ENCODE assay signal across 12 cellular contexts in the genomic region with DNA sequence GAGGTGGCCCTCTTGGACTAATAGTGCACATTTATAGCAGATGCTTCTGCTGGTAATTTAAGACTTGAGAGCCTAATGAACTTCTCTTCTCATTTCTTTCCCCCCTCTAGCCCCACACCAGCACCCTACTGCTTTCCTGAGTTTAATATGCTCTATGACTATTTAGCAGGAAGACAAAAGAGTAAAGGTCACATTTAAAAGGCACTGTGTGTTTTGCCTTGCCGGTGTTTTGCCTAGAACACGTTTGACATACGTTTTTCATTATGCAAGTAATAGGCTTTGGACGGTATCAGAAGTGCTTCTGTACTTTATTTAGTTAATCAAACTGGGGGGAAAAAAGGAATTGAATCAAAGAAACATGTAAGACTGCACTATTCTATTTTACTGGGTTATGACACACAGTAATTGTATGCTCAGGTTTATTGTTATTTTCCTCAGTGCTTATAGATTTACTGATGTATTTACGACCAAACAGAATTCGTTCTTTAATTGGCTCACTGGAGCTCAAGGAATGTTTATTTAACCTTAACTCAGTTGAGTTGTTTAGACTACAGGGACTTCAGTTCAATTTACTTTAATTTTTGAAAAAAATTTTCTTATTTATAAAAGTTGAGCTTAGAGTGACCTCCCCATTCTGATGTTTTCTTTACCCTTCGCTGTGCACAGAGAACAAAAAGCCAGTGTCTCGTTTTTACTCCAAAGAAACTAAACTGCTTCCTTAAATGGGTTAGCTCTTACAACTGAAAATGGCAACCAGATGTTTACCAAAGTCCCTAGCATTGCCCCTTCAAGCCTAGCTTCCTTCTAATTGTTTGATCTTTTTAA. TPM values are rescaled to one million over a fixed set of nuclear protein-coding genes. Genes with fewer than 3 reads are reported as not detected.
DNase-seq lines count a peak whose midpoint lies in the region; ATAC-seq and TF ChIP-seq lines count a peak whose summit lies in the region.
"Had no signal": no experiment of that assay in that cellular context is flagged by ENCODE, and none has a peak within 500 bp of the region (broad histone marks: within the 10 kb centered on the region; RNA-seq: fewer than 3 reads in every experiment).

No MANE protein-coding gene starts in this region.

- H3K4me1 Mint-ChIP-seq in H9 = peaks cover 3 to 17% of the 10 kb centered on the region in 2 experiments; a peak in 2 of 4 replicates
- H3K4me1 Mint-ChIP-seq: activated naive CD8-positive, alpha-beta T cell treated with anti-CD3 and anti-CD28 coated beads for 36 hours had no signal

- H3K79me1 ChIP-seq in H9 (ENCODE audit: insufficient read depth, low read depth, low read length, poor library complexity, severe bottlenecking) = no peaks in the 10 kb centered on the region

- H3K4me1 ChIP-seq in HEK293 (ENCODE audit: control insufficient read depth, insufficient read depth, low read length) (peaks cover 20% of the 10 kb centered on the region), adrenal gland (replicated peaks in 1 of 2) (peaks cover 9 to 49% of the 10 kb centered on the region in 2 donors), liver (ENCODE audit: control insufficient read depth in 4 of 4, insufficient read depth in 4 of 4, low read length in 3 of 4) (peaks cover 3 to 37% (median 18%) of the 10 kb centered on the region in 4 donors), thoracic aorta (ENCODE audit: control insufficient read depth in 1 of 2, low read depth in 2 of 2) (peaks cover 38 to 72% of the 10 kb centered on the region in 2 donors), H9 (ENCODE audit: insufficient read depth, low read length) (no peaks in the 10 kb centered on the region)

- H3T11ph ChIP-seq in H9 (ENCODE audit: low read length) = no peak overlapping the region

- no peak overlapping the region for H2AK5ac ChIP-seq in H9 (ENCODE audit: insufficient read length, low read length)

- peaks cover 0 to 2% of the 10 kb centered on the region in 2 experiments; a peak in 1 of 5 replicates for H3K9me3 Mint-ChIP-seq in H9

- no peak for DNase-seq in adrenal gland
- DNase-seq in thoracic aorta (ENCODE audit: low spot score) = no peak
- DNase-seq in H9 = no peak
- DNase-seq: activated CD4-positive, alpha-beta T cell treated with anti-CD3 and anti-CD28 coated beads for 1 hour; activated naive CD8-positive, alpha-beta T cell treated with anti-CD3 and anti-CD28 coated beads for 36 hours; NCI-H2029; stimulated activated CD4-positive, alpha-beta T cell treated with anti-CD3 and anti-CD28 coated beads, Interleukin-4, amount 100 ng/mL, for 1 hour had no signal

- H3K23ac ChIP-seq in H9 (ENCODE audit: insufficient read length, low read depth, low read length) = no peak overlapping the region

- H3K27me3 ChIP-seq in adrenal gland (no peaks in the 10 kb centered on the region), liver (ENCODE audit: control insufficient read depth in 4 of 4, insufficient read depth in 4 of 4, low read length in 3 of 4) (no peaks in the 10 kb centered on the region), thoracic aorta (replicated peaks; ENCODE audit: insufficient read depth) (no peaks in the 10 kb centered on the region), H9 (ENCODE audit: insufficient read depth, low read length) (no peaks in the 10 kb centered on the region)

- H3K4me2 ChIP-seq in H9 (ENCODE audit: insufficient read depth, insufficient read length, low read length) = no peak overlapping the region

- no peak for TF ChIP-seq RAD21 in liver (IDR thresholded peaks at IDR 0.05)

- H3K23me2 ChIP-seq in H9 (ENCODE audit: insufficient read length, low read depth, low read length, poor library complexity, severe bottlenecking) = no peaks in the 10 kb centered on the region

- H4K91ac ChIP-seq in H9 (ENCODE audit: insufficient read length, low read depth, low read length) = no peak overlapping the region

- ATAC-seq in thoracic aorta (ENCODE audit: insufficient number of reproducible peaks, low FRiP score, low read depth) (no peak), GM21529 (IDR thresholded peaks at IDR 0.05; ENCODE audit: unreplicated experiment) (no peak), GM18861 (IDR thresholded peaks at IDR 0.05; ENCODE audit: unreplicated experiment) (no peak), GM18505 (IDR thresholded peaks at IDR 0.05; ENCODE audit: unreplicated experiment) (no peak)

- no peak overlapping the region for H2BK120ac ChIP-seq in H9 (ENCODE audit: low read depth, low read length, poor library complexity, severe bottlenecking)

- no peak overlapping the region for H2BK20ac ChIP-seq in H9 (ENCODE audit: low read depth, low read length, poor library complexity, severe bottlenecking)

- H3K36me3 ChIP-seq in HEK293 (ENCODE audit: control insufficient read depth in 2 of 2, insufficient read depth in 1 of 2, low read length in 2 of 2) (no peaks in the 10 kb centered on the region), adrenal gland (replicated peaks in 1 of 2) (no peaks in the 10 kb centered on the region), liver (ENCODE audit: control insufficient read depth in 4 of 4, insufficient read depth in 3 of 4, low read depth in 1 of 4, low read length in 3 of 4) (peaks cover 0 to 4% (median 1%) of the 10 kb centered on the region in 4 donors), thoracic aorta (no peaks in the 10 kb centered on the region)

- no peak overlapping the region for H3K56ac ChIP-seq in H9 (ENCODE audit: insufficient read length, low read depth, low read length)

- TF ChIP-seq CTCF in HEK293 (tag by site-specific recombination; IDR thresholded peaks at IDR 0.05) (no peak), adrenal gland (IDR thresholded peaks at IDR 0.05) (no peak), liver (IDR thresholded peaks at IDR 0.05; ENCODE audit: low read depth, low read length, missing input control) (no peak), thoracic aorta (IDR thresholded peaks at IDR 0.05) (no peak), H9 (conservative IDR thresholded peaks at IDR 0.05) (no peak)

- H3K18ac ChIP-seq in H9 (ENCODE audit: insufficient read length, low read depth, low read length) = no peak overlapping the region

- TF ChIP-seq POLR2A in adrenal gland (IDR thresholded peaks at IDR 0.05) (no peak), GM18505 (IDR thresholded peaks at IDR 0.05; ENCODE audit: borderline replicate concordance, extremely low read depth, insufficient read depth, insufficient read length) (no peak)

- no peak overlapping the region for H3K4me3 Mint-ChIP-seq in H9
- H3K4me3 Mint-ChIP-seq: activated naive CD8-positive, alpha-beta T cell treated with anti-CD3 and anti-CD28 coated beads for 36 hours had no signal

- 53 to 63% (median 58%) methylated on average over 8 of the region's 8 CpGs for WGBS in adrenal gland, 4 donors
- WGBS in liver = 27% methylated on average over 8 of the region's 8 CpGs
- WGBS in H9 (ENCODE audit: extremely low coverage, insufficient read length, low lambda C conversion rate) = no CpG with 5 or more reads among the region's 8 CpGs

- H2AFZ ChIP-seq in H9 (ENCODE audit: low read length) = no peak overlapping the region

- H2BK12ac ChIP-seq in H9 (ENCODE audit: insufficient read length, low read depth, low read length) = no peak overlapping the region

- no peaks in the 10 kb centered on the region for H4K20me1 ChIP-seq in H9 (ENCODE audit: control insufficient read depth, insufficient read depth, insufficient read length)

- H3K4me3 ChIP-seq in HEK293 (ENCODE audit: low read depth, low read length) (no peak overlapping the region), adrenal gland (no peak overlapping the region), liver (ENCODE audit: low read depth in 1 of 3, low read length in 3 of 3) (no peak overlapping the region), thoracic aorta (peak overlapping the region; percentile 17)

- no peaks in the 10 kb centered on the region for H3K36me3 Mint-ChIP-seq in H9 (ENCODE audit: insufficient read depth in 1 of 3, low read depth in 3 of 3)
- H3K36me3 Mint-ChIP-seq: activated naive CD8-positive, alpha-beta T cell treated with anti-CD3 and anti-CD28 coated beads for 36 hours had no signal

- H3K9me3 ChIP-seq in HEK293 (ENCODE audit: control insufficient read depth, insufficient read depth, low read depth, low read length) (no peaks in the 10 kb centered on the region), adrenal gland (replicated peaks in 1 of 3) (no peaks in the 10 kb centered on the region), liver (ENCODE audit: control insufficient read depth in 4 of 4, low read length in 3 of 4) (no peaks in the 10 kb centered on the region), thoracic aorta (no peaks in the 10 kb centered on the region), H9 (ENCODE audit: control insufficient read depth, low read depth, low read length) (no peaks in the 10 kb centered on the region)

- CTCF ChIA-PET in HEK293 (lab: Yijun Ruan, JAX) = interaction anchor here (0.6 to 0.9 kb wide), 4 partner anchors 47 to 202 kb away, joined by 3 to 4 read pairs (median 4); no protein-coding TSS in a partner anchor

- H3K27ac ChIP-seq in HEK293 (ENCODE audit: extremely low read depth, low read depth, low read length) (peak overlapping the region; percentile 89), adrenal gland (peak overlapping the region in 3 of 5 donors; percentile 16 to 46 (median 30)), liver (ENCODE audit: low read depth in 1 of 2, low read length in 2 of 2) (peak overlapping the region; percentile 17 to 50), thoracic aorta (peak overlapping the region; percentile 56 to 71), H9 (ENCODE audit: insufficient read length, low read depth, low read length) (no peak overlapping the region)

- H3K4ac ChIP-seq in H9 (ENCODE audit: low read depth, low read length) = no peak overlapping the region

- POLR2A ChIA-PET in HEK293 (lab: Yijun Ruan, JAX) = no interaction called here

- H4K5ac ChIP-seq in H9 (ENCODE audit: insufficient read length, low read depth, low read length) = no peak overlapping the region

- no peak overlapping the region for H4K8ac ChIP-seq in H9 (replicated peaks; ENCODE audit: insufficient read length, low read depth, low read length)

- H3K14ac ChIP-seq in H9 (ENCODE audit: insufficient read depth, low read length) = no peak overlapping the region

- H3K9ac ChIP-seq in liver (ENCODE audit: low read depth in 1 of 2, low read length in 2 of 2) (peak overlapping the region in 1 of 2 donors; percentile 1), H9 (ENCODE audit: extremely low read depth, insufficient read length, low read length) (no peak overlapping the region)

- no peaks in the 10 kb centered on the region for H3K27me3 Mint-ChIP-seq in H9 (ENCODE audit: low read depth)

- H2BK5ac ChIP-seq in H9 (ENCODE audit: insufficient read length, low read length) = no peak overlapping the region

- H3K27ac Mint-ChIP-seq in H9 = no peak overlapping the region
- H3K27ac Mint-ChIP-seq: activated naive CD8-positive, alpha-beta T cell treated with anti-CD3 and anti-CD28 coated beads for 36 hours had no signal

- H2BK15ac ChIP-seq in H9 (ENCODE audit: low read depth, low read length) = no peak overlapping the region

- intact Hi-C loops in adrenal gland (cut with DNase I) = no loop called here

- H3K79me2 ChIP-seq in H9 (ENCODE audit: insufficient read depth, low read length) = no peaks in the 10 kb centered on the region

RNA-seq across cellular contexts. Expression of gene CPED1, which starts 35.4 kb away (rescaled TPM):
- total RNA-seq in adrenal gland (10 to 100 TPM; 17.9 to 72.2 (median 49.9) TPM), liver (10 to 100 TPM in 1 of 2 donors, 1 to 10 TPM in 1; 8.5 to 58.0 TPM), thoracic aorta (100 to 1,000 TPM in 1 of 2 donors, 10 to 100 TPM in 1; 77.4 to 126 TPM), H9 (2021) (0.13 and 0.15 TPM in 2 replicates)
- polyA plus RNA-seq in adrenal gland (10 to 100 TPM in 1 of 3 donors, 1 to 10 TPM in 2; 5.2 to 13.9 (median 6.4) TPM), liver (10 to 100 TPM; 11.1 to 18.1 TPM)
- total RNA-seq: activated naive CD8-positive, alpha-beta T cell treated with anti-CD3 and anti-CD28 coated beads for 36 hours had no signal
